Comparison of ENCODE assay signal across 8 cellular contexts in the genomic region with DNA sequence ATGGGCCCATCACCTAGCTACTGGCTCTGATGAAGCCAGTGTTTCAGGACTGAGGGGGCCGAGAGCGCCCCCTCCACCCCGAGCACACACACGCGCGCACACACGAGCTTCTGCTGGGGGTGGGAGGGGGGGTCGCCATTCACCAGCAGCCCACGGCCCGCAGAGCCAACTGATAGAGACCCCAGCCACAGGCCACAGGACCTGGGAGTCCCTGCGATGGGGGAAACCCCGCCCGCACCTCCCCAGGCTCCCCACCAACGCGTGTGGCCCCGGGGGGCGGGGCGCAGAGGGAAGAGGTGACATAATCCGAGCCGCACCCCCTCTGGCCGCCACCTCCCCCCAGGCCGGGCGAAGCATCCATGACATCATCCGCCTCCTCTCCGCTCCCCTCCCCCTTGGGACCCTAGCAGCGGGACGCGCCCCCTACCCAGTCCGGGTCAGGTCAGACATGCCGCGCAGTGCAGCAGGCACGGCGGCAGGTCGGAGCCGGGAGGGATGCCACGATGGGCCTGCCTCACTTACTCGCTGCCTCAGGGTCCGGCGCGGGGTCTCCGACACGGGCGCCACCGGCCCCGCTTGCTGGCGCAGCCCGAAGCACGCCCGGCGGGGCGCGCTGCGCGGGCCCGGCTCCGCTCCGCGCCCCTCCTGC. TPM values are rescaled to one million over a fixed set of nuclear protein-coding genes. Genes with fewer than 3 reads are reported as not detected.
DNase-seq lines count a peak whose midpoint lies in the region; ATAC-seq and TF ChIP-seq lines count a peak whose summit lies in the region.

TSS of gene LZTS3 (minus strand) at position 617 of the 649 bp plus-strand sequence. CDS start 6,386 bp downstream, outside the sequence.

- H3K36me3 ChIP-seq in ACC112 (ENCODE audit: insufficient read depth, low read length) (no peaks in the 10 kb centered on the region), endodermal cell (ENCODE audit: control insufficient read depth, insufficient read depth, low read length) (no peaks in the 10 kb centered on the region), mucosa of stomach (ENCODE audit: control insufficient read depth, insufficient read depth, low read length) (no peaks in the 10 kb centered on the region)

- H3K9me3 Mint-ChIP-seq in endodermal cell = no peaks in the 10 kb centered on the region

- TF ChIP-seq CTCF in endodermal cell (conservative IDR thresholded peaks at IDR 0.05) = no peak

- ATAC-seq in GM18867 (IDR thresholded peaks at IDR 0.05; ENCODE audit: unreplicated experiment) = peak; percentile 40
- ATAC-seq in HG03108 (IDR thresholded peaks at IDR 0.05; ENCODE audit: unreplicated experiment) = peak; percentile 28

- H3K27me3 ChIP-seq in ACC112 (ENCODE audit: insufficient read depth, low read length) (0 out of 2 replicates have a peak, but pooled peaks cover 5% of the 10 kb centered on the region), endodermal cell (ENCODE audit: control insufficient read depth, insufficient read depth, low read length, poor library complexity, severe bottlenecking) (no peaks in the 10 kb centered on the region), mucosa of stomach (ENCODE audit: control insufficient read depth, insufficient read depth, low read length) (peaks cover 7% of the 10 kb centered on the region)

- H3K4me1 ChIP-seq in ACC112 (ENCODE audit: control insufficient read depth, insufficient read depth, low read length, unreplicated experiment) (peaks cover 11% of the 10 kb centered on the region), endodermal cell (ENCODE audit: control insufficient read depth, insufficient read depth, low read length) (peaks cover 7% of the 10 kb centered on the region), mucosa of stomach (ENCODE audit: control insufficient read depth, insufficient read depth, low read length) (peaks cover 30% of the 10 kb centered on the region)

- peak within 1 kb of the TSS; percentile 89 for H2AFZ ChIP-seq in ACC112 (ENCODE audit: low read length, unreplicated experiment)

- no peak within 1 kb of the TSS for H3K27ac ChIP-seq in ACC112 (ENCODE audit: low read depth, low read length)
- peak within 1 kb of the TSS; percentile 87 for H3K27ac ChIP-seq in endodermal cell (ENCODE audit: low read depth, low read length)

- H3K27ac Mint-ChIP-seq in endodermal cell = peak within 1 kb of the TSS; percentile 98

- peaks cover 2% of the 10 kb centered on the region for H3K36me3 Mint-ChIP-seq in endodermal cell (ENCODE audit: low read depth)

- peaks cover 43% of the 10 kb centered on the region for H3K4me1 Mint-ChIP-seq in endodermal cell

- peak; percentile 69 for DNase-seq in NCI-H526 treated with DMSO at 0.1 percent for 48 hours (lab: John Stamatoyannopoulos, UW)
- peak; percentile 74 to 78 for DNase-seq in activated CD8-positive, alpha-beta memory T cell treated with anti-CD3 and anti-CD28 coated beads for 4 hours (ENCODE audit: low read depth in 2 of 2)
- DNase-seq in endodermal cell = peak; percentile 92
- peak; percentile 73 to 79 for DNase-seq in stimulated activated CD8-positive, alpha-beta memory T cell treated with anti-CD3 and anti-CD28 coated beads, Interleukin-4, amount 100 ng/mL, for 4 hours (ENCODE audit: low read depth in 2 of 2, low spot score in 1 of 2)

- WGBS in endodermal cell (ENCODE audit: insufficient coverage in 1 of 2, insufficient read length in 1 of 2), 2 experiments = 0 to 1% methylated on average over 25 to 58 of the region's 58 CpGs

- H3K9ac ChIP-seq in endodermal cell (ENCODE audit: extremely low read depth, low read length, poor library complexity, severe bottlenecking) (peak within 1 kb of the TSS; percentile 78), mucosa of stomach (ENCODE audit: low read length) (peak within 1 kb of the TSS; percentile 84)

- H3K4me3 Mint-ChIP-seq in endodermal cell = peak within 1 kb of the TSS; percentile 88

- peaks cover 2% of the 10 kb centered on the region for H3K27me3 Mint-ChIP-seq in endodermal cell (ENCODE audit: insufficient read depth)

- H3K9me3 ChIP-seq in endodermal cell (ENCODE audit: control insufficient read depth, low read length) (no peaks in the 10 kb centered on the region), mucosa of stomach (ENCODE audit: control insufficient read depth, low read length) (no peaks in the 10 kb centered on the region)

- H3K4me3 ChIP-seq in ACC112 (ENCODE audit: low read depth, low read length) (peak within 1 kb of the TSS; percentile 82), endodermal cell (ENCODE audit: low read length) (peak within 1 kb of the TSS; percentile 91), mucosa of stomach (ENCODE audit: low read length) (peak within 1 kb of the TSS; percentile 84)

- no peaks in the 10 kb centered on the region for H3K79me2 ChIP-seq in ACC112 (ENCODE audit: control insufficient read depth, insufficient read depth, low read length, unreplicated experiment)

RNA-seq across cellular contexts. Expression of gene LZTS3, which starts in this region (rescaled TPM):
- 10 to 100 TPM; 26.8 to 27.7 TPM for total RNA-seq in endodermal cell
- polyA plus RNA-seq in endodermal cell (2013, experiment 1 of 2) = 8.8 TPM
- 7.5 TPM for polyA plus RNA-seq in endodermal cell (2013, experiment 2 of 2)
